Comparison of ENCODE assay signal across 23 cellular contexts in the genomic region with DNA sequence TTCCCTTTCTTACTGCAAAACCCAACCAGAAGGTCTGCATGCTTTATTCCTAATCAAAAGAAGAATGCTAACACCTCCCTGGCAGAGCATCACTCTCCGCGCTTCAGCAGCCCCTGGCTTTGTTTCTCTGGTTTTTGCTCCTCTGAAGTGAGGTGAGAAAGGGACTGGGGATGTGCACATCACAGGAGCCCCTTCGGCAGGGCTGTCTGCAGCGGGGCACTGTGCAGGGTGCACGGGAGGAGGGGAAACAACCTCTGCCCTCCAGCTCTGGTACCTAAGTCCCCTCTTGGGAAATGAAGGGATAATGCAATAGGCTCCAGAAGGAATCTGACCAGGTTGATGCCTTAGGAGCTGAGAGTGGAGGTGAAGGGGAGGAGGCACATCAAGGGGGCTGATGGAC.
"Had no signal": no experiment of that assay in that cellular context is flagged by ENCODE, and none has a peak within 500 bp of the region (broad histone marks: within the 10 kb centered on the region; RNA-seq: fewer than 3 reads in every experiment).

No MANE protein-coding gene starts in this region.

- H3K27me3 Mint-ChIP-seq: activated CD4-positive, alpha-beta T cell treated with anti-CD3 and anti-CD28 coated beads, Interleukin-2, amount 10 ng/mL, durations not matched to agents 24 days and 14 days had no signal

- H3K4me1 Mint-ChIP-seq: activated B cell treated with CpG ODN at 0.5 μM for 24 hours; activated CD4-positive, alpha-beta T cell treated with anti-CD3 and anti-CD28 coated beads, Interleukin-2, amount 10 ng/mL, durations not matched to agents 24 days and 14 days; central memory CD8-positive, alpha-beta T cell; IgD-negative memory B cell; T-cell had no signal

- ATAC-seq: T-cell had no signal

- H3K27ac Mint-ChIP-seq: activated B cell treated with CpG ODN at 0.5 μM for 24 hours; activated CD4-positive, alpha-beta T cell treated with anti-CD3 and anti-CD28 coated beads, Interleukin-2, amount 10 ng/mL, durations not matched to agents 24 days and 14 days; activated naive CD8-positive, alpha-beta T cell; IgD-negative memory B cell; T-cell had no signal

- H3K36me3 Mint-ChIP-seq: activated naive CD8-positive, alpha-beta T cell; brain; IgD-negative memory B cell; T-cell had no signal

- H3K4me3 Mint-ChIP-seq: activated B cell treated with CpG ODN at 0.5 μM for 24 hours; activated CD4-positive, alpha-beta T cell treated with anti-CD3 and anti-CD28 coated beads, Interleukin-2, amount 10 ng/mL, durations not matched to agents 24 days and 14 days; activated naive CD8-positive, alpha-beta T cell; brain; central memory CD8-positive, alpha-beta T cell; IgD-negative memory B cell; T-cell had no signal

- H3K9me3 Mint-ChIP-seq: activated B cell treated with CpG ODN at 0.5 μM for 24 hours; activated CD4-positive, alpha-beta T cell treated with anti-CD3 and anti-CD28 coated beads, Interleukin-2, amount 10 ng/mL, durations not matched to agents 24 days and 14 days; brain; central memory CD8-positive, alpha-beta T cell; T-cell had no signal

- DNase-seq: activated B cell treated with CpG ODN at 0.5 μM for 24 hours; activated CD4-positive, alpha-beta T cell treated with anti-CD3 and anti-CD28 coated beads for 1 hour; activated CD4-positive, alpha-beta T cell treated with anti-CD3 and anti-CD28 coated beads, Interleukin-2, amount 10 ng/mL, durations not matched to agents 24 days and 14 days; activated CD4-positive, alpha-beta T cell treated with anti-CD3 and anti-CD28 coated beads, Interleukin-2, amount 50 U/mL, for 48 hours; activated CD8-positive, alpha-beta memory T cell treated with anti-CD3 and anti-CD28 coated beads, Interleukin-2, amount 50 U/mL, for 48 hours; activated effector memory CD4-positive, alpha-beta T cell treated with anti-CD3 and anti-CD28 coated beads, Interleukin-2, amount 50 U/mL, for 16 hours; activated naive CD4-positive, alpha-beta T cell treated with Interleukin-2 at 50 U/mL for 16 hours; activated T-cell treated with anti-CD3 and anti-CD28 coated beads, Interleukin-2, amount 50 U/mL, for 1 hour; amygdala; KG1; NCI-H1092; NCI-H1417; NCI-H2029 treated with DMSO at 0.1 percent for 48 hours; NCI-H510A treated with DMSO at 0.1 percent for 48 hours; NCI-H69; SIG-M5; T-cell; T-helper 2 cell; T1000 had no signal
